9 cellular contexts compared by ENCODE assay signal in the genomic region with DNA sequence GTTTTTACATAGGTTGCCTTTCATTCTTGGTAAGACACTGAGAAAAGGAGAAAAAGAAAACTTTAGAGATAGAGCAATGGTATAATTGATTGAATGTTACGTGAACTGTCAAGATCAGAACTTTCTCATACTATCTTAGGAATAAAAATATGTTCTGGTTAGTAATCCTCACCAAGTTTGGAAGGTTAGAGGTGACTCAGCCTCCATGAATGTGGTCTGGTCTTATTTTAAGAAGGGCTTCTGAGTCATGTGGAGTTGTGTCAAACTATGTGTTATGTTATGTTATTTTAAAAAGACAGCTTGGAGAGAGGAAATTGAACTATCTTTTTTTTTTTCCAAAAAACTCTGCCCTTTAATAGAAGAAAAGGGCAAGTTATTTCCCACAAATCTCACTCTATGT.
DNase-seq lines count a peak whose midpoint lies in the region; ATAC-seq and TF ChIP-seq lines count a peak whose summit lies in the region.
"Had no signal": no experiment of that assay in that cellular context is flagged by ENCODE, and none has a peak within 500 bp of the region (broad histone marks: within the 10 kb centered on the region; RNA-seq: fewer than 3 reads in every experiment).

No MANE protein-coding gene starts in this region.

- WGBS in endodermal cell (ENCODE audit: insufficient coverage in 1 of 2, insufficient read length in 1 of 2), 2 experiments = 90% methylated on average over 1 of the region's 1 CpG; no CpG with 5 or more reads in 1 of the 2 experiments

- no peak for ATAC-seq in HG03159 (IDR thresholded peaks at IDR 0.05; ENCODE audit: unreplicated experiment)
- ATAC-seq in GM18858 (IDR thresholded peaks at IDR 0.05; ENCODE audit: unreplicated experiment) = no peak
- ATAC-seq in GM21528 (IDR thresholded peaks at IDR 0.05; ENCODE audit: low FRiP score, unreplicated experiment) = no peak

- no peaks in the 10 kb centered on the region for H3K9me3 Mint-ChIP-seq in endodermal cell

- H3K36me3 Mint-ChIP-seq in endodermal cell (ENCODE audit: low read depth) = no peaks in the 10 kb centered on the region

- no peaks in the 10 kb centered on the region for H3K27me3 Mint-ChIP-seq in endodermal cell (ENCODE audit: insufficient read depth)

- H3K27me3 ChIP-seq in BJ (ENCODE audit: control insufficient read depth, insufficient read depth, low read length) (no peaks in the 10 kb centered on the region), endodermal cell (ENCODE audit: control insufficient read depth, insufficient read depth, low read length, poor library complexity, severe bottlenecking) (no peaks in the 10 kb centered on the region)
- H3K27me3 ChIP-seq: neutrophil had no signal

- peaks cover 22% of the 10 kb centered on the region for H3K4me1 Mint-ChIP-seq in endodermal cell

- H3K27ac Mint-ChIP-seq in endodermal cell = no peak overlapping the region

- peak overlapping the region; percentile 98 for H3K27ac ChIP-seq in endodermal cell (ENCODE audit: low read depth, low read length)
- H3K27ac ChIP-seq: neutrophil had no signal

- CTCF ChIA-PET in BJ (lab: Yijun Ruan, JAX) = interaction anchor here (0.5 to 0.6 kb wide), 2 partner anchors 11 to 491 kb away, joined by 3 to 4 read pairs; no protein-coding TSS in a partner anchor

- DNase-seq in BJ (ENCODE audit: low read depth) (peak; percentile 96), NCI-H226 (peak; percentile 85), endodermal cell (no peak), non-pigmented ciliary epithelial cell (ENCODE audit: low read depth) (peak; percentile 99), NCI-H2081 treated with DMSO at 0.1 percent for 48 hours (lab: John Stamatoyannopoulos, UW) (no peak)

- no peak overlapping the region for H3K4me3 ChIP-seq in BJ (ENCODE audit: low read depth, low read length)
- no peak overlapping the region for H3K4me3 ChIP-seq in endodermal cell (ENCODE audit: low read length)

- POLR2A ChIA-PET in BJ (lab: Charles Lee) = no interaction called here

- peaks cover 14% of the 10 kb centered on the region for H3K4me1 ChIP-seq in endodermal cell (ENCODE audit: control insufficient read depth, insufficient read depth, low read length)

- H3K36me3 ChIP-seq in BJ (ENCODE audit: control insufficient read depth, insufficient read depth, low read length) (no peaks in the 10 kb centered on the region), endodermal cell (ENCODE audit: control insufficient read depth, insufficient read depth, low read length) (no peaks in the 10 kb centered on the region)
- H3K36me3 ChIP-seq: neutrophil had no signal

- no peaks in the 10 kb centered on the region for H3K9me3 ChIP-seq in endodermal cell (ENCODE audit: control insufficient read depth, low read length)
- H3K9me3 ChIP-seq: neutrophil had no signal

- no peak overlapping the region for H3K4me3 Mint-ChIP-seq in endodermal cell

- H3K9ac ChIP-seq in endodermal cell (ENCODE audit: extremely low read depth, low read length, poor library complexity, severe bottlenecking) = no peak overlapping the region

- TF ChIP-seq CTCF in BJ (IDR thresholded peaks at IDR 0.05; ENCODE audit: insufficient read depth, low read depth, low read length) (no peak), endodermal cell (conservative IDR thresholded peaks at IDR 0.05) (no peak)

Comparison
In these comparisons a context has a peak if more than half of its experiments do, and no peak if none do; other contexts are left out.
1. DNase-seq: peak in BJ (single experiment), NCI-H226 (single experiment) and non-pigmented ciliary epithelial cell (single experiment); none in endodermal cell (single experiment) and NCI-H2081 treated with DMSO at 0.1 percent for 48 hours (single experiment).